In genomic region chr20:53678315-53678989, GRCh38 we compare ENCODE assay signal across 1 cellular context.
TF ChIP-seq lines count a peak whose summit lies in the region.

No MANE protein-coding gene starts in this region.

TF ChIP-seq in K562, 482 proteins besides CTCF, POLR2A, EP300 and RAD21 (continued from another document and continues in another):
- no peak for TF ChIP-seq ZBTB40 (IDR thresholded peaks at IDR 0.05)
- no peak for TF ChIP-seq ZBTB40 (CRISPR knock-in tag; IDR thresholded peaks at IDR 0.05)
- no peak for TF ChIP-seq EHMT2 (IDR thresholded peaks at IDR 0.05)
- no peak for TF ChIP-seq HMGN3 (IDR thresholded peaks at IDR 0.05; ENCODE audit: borderline replicate concordance, extremely low read depth, insufficient read length, low read depth, low read length)
- 0 out of 2 replicates have a peak, but pooled peaks have one; percentile 2 for TF ChIP-seq CXXC5 (CRISPR knock-in tag; IDR thresholded peaks at IDR 0.05)
- TF ChIP-seq PRPF4 (IDR thresholded peaks at IDR 0.05; ENCODE audit: insufficient read depth, low read depth, low read length, poor library complexity, severe bottlenecking) = no peak
- no peak for TF ChIP-seq CLOCK (CRISPR knock-in tag; IDR thresholded peaks at IDR 0.05; ENCODE audit: borderline replicate concordance)
- TF ChIP-seq ZNF75A (CRISPR knock-in tag; IDR thresholded peaks at IDR 0.05) = no peak
- no peak for TF ChIP-seq ZNF740 (CRISPR knock-in tag; IDR thresholded peaks at IDR 0.05)
- TF ChIP-seq ZNF740 (tag; IDR thresholded peaks at IDR 0.05) = no peak
- TF ChIP-seq TCF7 (IDR thresholded peaks at IDR 0.05; ENCODE audit: borderline replicate concordance) = no peak
- TF ChIP-seq ZNF324 (CRISPR knock-in tag; IDR thresholded peaks at IDR 0.05) = 0 out of 2 replicates have a peak, but pooled peaks have one; percentile 3
- no peak for TF ChIP-seq ATF1 (CRISPR knock-in tag; IDR thresholded peaks at IDR 0.05)
- TF ChIP-seq ATF1 (tag; IDR thresholded peaks at IDR 0.05) = peak; percentile 22; the same call in 1 of the 2 replicates
- no peak for TF ChIP-seq KDM2B (CRISPR knock-in tag; IDR thresholded peaks at IDR 0.05)
- no peak for TF ChIP-seq NRF1 (conservative IDR thresholded peaks at IDR 0.05 in 1 of 2, IDR thresholded peaks at IDR 0.05 in 1 of 2)
- TF ChIP-seq ATF4 (CRISPR knock-in tag; IDR thresholded peaks at IDR 0.05) = no peak
- 0 out of 4 replicates have a peak, but pooled peaks of 1 of the 2 experiments have one; percentile 0 for TF ChIP-seq HDAC1 (IDR thresholded peaks at IDR 0.05)
- no peak for TF ChIP-seq ZKSCAN1 (IDR thresholded peaks at IDR 0.05; ENCODE audit: low read depth, low read length)
- 0 out of 2 replicates have a peak, but pooled peaks have one; percentile 8 for TF ChIP-seq RFX1 (IDR thresholded peaks at IDR 0.05)
- TF ChIP-seq ZNF584 (CRISPR knock-in tag; IDR thresholded peaks at IDR 0.05; ENCODE audit: low read depth) = 0 out of 2 replicates have a peak, but pooled peaks have one; percentile 41
- no peak for TF ChIP-seq JUND (IDR thresholded peaks at IDR 0.05; ENCODE audit: borderline replicate concordance, low read depth, low read length)
- TF ChIP-seq JUND (tag; IDR thresholded peaks at IDR 0.05; ENCODE audit: borderline replicate concordance, low read depth, low read length) = 0 out of 3 replicates have a peak, but pooled peaks have one; percentile 5
- no peak for TF ChIP-seq SLC30A9 (CRISPR knock-in tag; IDR thresholded peaks at IDR 0.05)
- TF ChIP-seq POLR2H (tag; IDR thresholded peaks at IDR 0.05; ENCODE audit: low read depth) = peak; percentile 53; the same call in 1 of the 2 replicates
- peak; percentile 71 for TF ChIP-seq DPF2 (IDR thresholded peaks at IDR 0.05)
- no peak for TF ChIP-seq ZNF232 (CRISPR knock-in tag; IDR thresholded peaks at IDR 0.05)
- TF ChIP-seq VEZF1 (CRISPR knock-in tag; IDR thresholded peaks at IDR 0.05) = no peak
- TF ChIP-seq ERF (CRISPR knock-in tag; IDR thresholded peaks at IDR 0.05) = no peak
- TF ChIP-seq BRD9 (IDR thresholded peaks at IDR 0.05; ENCODE audit: low read depth, partially characterized antibody) = no peak
- no peak for TF ChIP-seq THRAP3 (IDR thresholded peaks at IDR 0.05; ENCODE audit: borderline replicate concordance)
- no peak for TF ChIP-seq POLR2AphosphoS2 (IDR thresholded peaks at IDR 0.05; ENCODE audit: low read length)
- no peak for TF ChIP-seq HNRNPK (IDR thresholded peaks at IDR 0.05; ENCODE audit: low read depth, low read length, poor library complexity, severe bottlenecking)
- TF ChIP-seq RBFOX2 (IDR thresholded peaks at IDR 0.05; ENCODE audit: low read depth, low read length) = 0 out of 2 replicates have a peak, but pooled peaks have one; percentile 9
- TF ChIP-seq TRIM28 (IDR thresholded peaks at IDR 0.05) = no peak
- TF ChIP-seq CGGBP1 (CRISPR knock-in tag; IDR thresholded peaks at IDR 0.05) = no peak
- TF ChIP-seq ZNF639 (CRISPR knock-in tag; conservative IDR thresholded peaks at IDR 0.05 in 1 of 2, IDR thresholded peaks at IDR 0.05 in 1 of 2) = 0 out of 4 replicates have a peak, but pooled peaks of 1 of the 2 experiments have one; percentile 10
- TF ChIP-seq HEY1 (CRISPR knock-in tag; IDR thresholded peaks at IDR 0.05; ENCODE audit: borderline replicate concordance) = no peak
- peak; percentile 34; the same call in 1 of the 2 replicates for TF ChIP-seq GABPA (tag; conservative IDR thresholded peaks at IDR 0.05; ENCODE audit: low read depth)
- TF ChIP-seq ZNF655 (CRISPR knock-in tag; IDR thresholded peaks at IDR 0.05) = no peak
- peak; percentile 58; the same call in 1 of the 2 replicates for TF ChIP-seq ZNF395 (CRISPR knock-in tag; IDR thresholded peaks at IDR 0.05)
- no peak for TF ChIP-seq SNRNP70 (optimal IDR thresholded peaks at IDR 0.05; ENCODE audit: low read depth, low read length)
- TF ChIP-seq ZNF354B (CRISPR knock-in tag; IDR thresholded peaks at IDR 0.05) = no peak
- TF ChIP-seq ZNF76 (CRISPR knock-in tag; IDR thresholded peaks at IDR 0.05; ENCODE audit: borderline replicate concordance) = no peak
- TF ChIP-seq MYNN (IDR thresholded peaks at IDR 0.05) = no peak
- no peak for TF ChIP-seq MYNN (CRISPR knock-in tag; IDR thresholded peaks at IDR 0.05)
- no peak for TF ChIP-seq NR2C2 (CRISPR knock-in tag; IDR thresholded peaks at IDR 0.05)
- peak; percentile 56 for TF ChIP-seq NR2C2 (tag; IDR thresholded peaks at IDR 0.05)
- no peak for TF ChIP-seq NFIC (IDR thresholded peaks at IDR 0.05)
